ENCODE assay signal across 22 cellular contexts in the genomic region with DNA sequence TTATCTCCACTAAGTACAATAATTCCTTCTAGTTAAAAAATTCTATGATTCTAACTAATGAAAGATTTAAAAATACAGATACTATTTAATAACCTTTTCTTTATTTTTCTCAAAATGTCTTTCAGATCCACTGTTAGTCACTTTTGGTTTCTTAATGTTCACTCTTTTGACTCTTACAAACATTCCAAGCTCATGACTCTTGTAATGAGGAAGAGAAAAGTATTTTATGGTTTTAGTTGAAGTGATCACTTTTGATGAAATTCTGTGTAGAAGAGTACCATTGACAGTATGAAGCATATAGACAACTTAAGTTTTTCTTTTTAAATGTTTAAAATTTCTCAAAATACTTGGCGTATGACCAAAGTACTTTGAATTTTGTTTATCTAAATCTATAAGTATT. TPM values are rescaled to one million over a fixed set of nuclear protein-coding genes. Genes with fewer than 3 reads are reported as not detected.
DNase-seq lines count a peak whose midpoint lies in the region; ATAC-seq, FAIRE-seq and TF ChIP-seq lines count a peak whose summit lies in the region.
"Had no signal": no experiment of that assay in that cellular context is flagged by ENCODE, and none has a peak within 500 bp of the region (broad histone marks: within the 10 kb centered on the region; RNA-seq: fewer than 3 reads in every experiment).

No MANE protein-coding gene starts in this region.

- H4K20me1 ChIP-seq in HepG2 (ENCODE audit: insufficient read depth, low read length) = no peaks in the 10 kb centered on the region

- TSS peak; percentile 25 for BruUV-seq in HepG2 (replicated peaks; lab: Mats Ljungman, UMichigan)

- no peak overlapping the region for H2AFZ ChIP-seq in HepG2 (ENCODE audit: low read length)

- 97% methylated on average over 1 of the region's 1 CpG for WGBS in HepG2 (ENCODE audit: low lambda C conversion rate)
- WGBS in right lobe of liver (ENCODE audit: insufficient coverage, low coverage, low lambda C conversion rate, missing lambda C conversion rate) = 91% methylated on average over 1 of the region's 1 CpG
- WGBS in stomach, 5 donors = 92 to 100% (median 96%) methylated on average over 1 of the region's 1 CpG
- 92 to 100% methylated on average over 1 of the region's 1 CpG for WGBS in esophagus squamous epithelium, 2 donors

- TF ChIP-seq RAD21 in HepG2 (CRISPR knock-in tag; IDR thresholded peaks at IDR 0.05) = no peak

- TF ChIP-seq POLR2A in HepG2 (IDR thresholded peaks at IDR 0.05; ENCODE audit: insufficient read depth in 1 of 2, low read depth in 2 of 2, low read length in 2 of 2) (no peak), right lobe of liver (IDR thresholded peaks at IDR 0.05) (no peak), stomach (IDR thresholded peaks at IDR 0.05) (no peak), esophagus squamous epithelium (IDR thresholded peaks at IDR 0.05) (no peak)

- no peaks in the 10 kb centered on the region for H3K4me1 ChIP-seq in HepG2 (ENCODE audit: insufficient read depth, low read length)
- no peaks in the 10 kb centered on the region for H3K4me1 ChIP-seq in right lobe of liver
- H3K4me1 ChIP-seq in stomach = no peaks in the 10 kb centered on the region
- H3K4me1 ChIP-seq in esophagus squamous epithelium = no peaks in the 10 kb centered on the region
- H3K4me1 ChIP-seq: upper lobe of left lung had no signal

- CTCF ChIA-PET in HepG2 (lab: Yijun Ruan, JAX; ENCODE audit: low intra/inter-chr PET ratio, low total read pairs) = no interaction called here

- H3K27ac ChIP-seq in HepG2 (ENCODE audit: extremely low read length, insufficient read depth, low read length) = no peak overlapping the region
- no peak overlapping the region for H3K27ac ChIP-seq in right lobe of liver
- H3K27ac ChIP-seq in brain microvascular endothelial cell = peak overlapping the region; percentile 25
- H3K27ac ChIP-seq in stomach = no peak overlapping the region
- no peak overlapping the region for H3K27ac ChIP-seq in esophagus squamous epithelium
- H3K27ac ChIP-seq: adrenal gland, C4-2B, epithelial cell of prostate, upper lobe of left lung had no signal

- H3K79me2 ChIP-seq in HepG2 (ENCODE audit: insufficient read depth, low read length) = no peaks in the 10 kb centered on the region

- H3K4me2 ChIP-seq in HepG2 (ENCODE audit: low read depth, low read length) = no peak overlapping the region

- TF ChIP-seq CTCF in HepG2 (CRISPR knock-in tag; IDR thresholded peaks at IDR 0.05) = no peak
- TF ChIP-seq CTCF in right lobe of liver (IDR thresholded peaks at IDR 0.05) = no peak
- no peak for TF ChIP-seq CTCF in brain microvascular endothelial cell (IDR thresholded peaks at IDR 0.05; ENCODE audit: low read depth, low read length, missing control alignments)
- no peak for TF ChIP-seq CTCF in stomach (IDR thresholded peaks at IDR 0.05)
- no peak for TF ChIP-seq CTCF in esophagus squamous epithelium (IDR thresholded peaks at IDR 0.05)

- H3K9me3 ChIP-seq in HepG2 (ENCODE audit: low read length) (no peaks in the 10 kb centered on the region), right lobe of liver (no peaks in the 10 kb centered on the region), stomach (no peaks in the 10 kb centered on the region), esophagus squamous epithelium (no peaks in the 10 kb centered on the region)
- H3K9me3 ChIP-seq: adrenal gland, upper lobe of left lung had no signal

- FAIRE-seq in HepG2 (lab: Jason Lieb, UNC) = no peak
- FAIRE-seq in frontal cortex (lab: Jason Lieb, UNC) = peak; percentile 23

- no peak for DNase-seq in HepG2 (ENCODE audit: low spot score)
- no peak for DNase-seq in right lobe of liver
- DNase-seq in brain microvascular endothelial cell = no peak
- DNase-seq in frontal cortex (ENCODE audit: low spot score in 2 of 2) = no peak
- no peak for DNase-seq in stomach
- no peak for DNase-seq in esophagus squamous epithelium (lab: John Stamatoyannopoulos, UW)
- DNase-seq in activated T-cell treated with anti-CD3 and anti-CD28 coated beads, Interleukin-2, amount 50 U/mL, for 48 hours = no peak
- DNase-seq: 8988T; activated CD4-positive, CD25-positive, alpha-beta regulatory T cell; adrenal gland; cortex of kidney; DMS153; NCI-H1048; posterior cingulate gyrus; RPMI8226; stimulated activated CD4-positive, alpha-beta T cell treated with anti-CD3 and anti-CD28 coated beads, Interleukin-12 subunit alpha, Interleukin-12 subunit beta, amount 100 ng/mL, for 4 hours; stimulated activated naive B cell treated with anti-CD40 and anti-IgM and Interleukin-4, amounts not matched to agents 10 μg/mL and 1 μg/mL and 100 μg/mL, for 72 hours; upper lobe of left lung had no signal

- intact Hi-C loops in HepG2 (cut with micrococcal nuclease; ENCODE audit: unreplicated experiment) = loop anchor here (5.0 kb wide), 2 partner anchors 75 to 100 kb away; a partner anchor contains a TSS
- intact Hi-C loops in right lobe of liver (cut with DNase I) = no loop called here
- intact Hi-C loops in stomach (cut with DNase I; ENCODE audit: low total_unique reads) = no loop called here
- intact Hi-C loops in esophagus squamous epithelium (cut with DNase I) = no loop called here

- H3K9ac ChIP-seq in HepG2 (ENCODE audit: insufficient read depth, low read depth, low read length) = no peak overlapping the region

- H3K27me3 ChIP-seq in HepG2 (ENCODE audit: control insufficient read depth in 1 of 2, insufficient read depth in 2 of 2, low read length in 2 of 2) (no peaks in the 10 kb centered on the region; a peak in 1 of 5 replicates), right lobe of liver (no peaks in the 10 kb centered on the region), brain microvascular endothelial cell (replicated peaks) (no peaks in the 10 kb centered on the region), stomach (no peaks in the 10 kb centered on the region), esophagus squamous epithelium (no peaks in the 10 kb centered on the region)
- H3K27me3 ChIP-seq: adrenal gland, upper lobe of left lung had no signal

- in situ Hi-C loops in HepG2 (cut with HindIII; ENCODE audit: extremely low pct_ligation_motif_present, low pct_unique_long_range_greater_than_20kb) = no loop called here
- in situ Hi-C loops in brain microvascular endothelial cell (cut with HindIII; ENCODE audit: low pct_ligation_motif_present, low sequenced_read_pairs) = no loop called here

- H3K36me3 ChIP-seq in HepG2 (replicated peaks in 1 of 2; ENCODE audit: control insufficient read depth in 1 of 2, insufficient read depth in 2 of 2, low read length in 2 of 2) = peaks cover 10 to 50% of the 10 kb centered on the region in 2 experiments; a peak in 4 of 5 replicates
- peaks cover 0 to 66% (median 33%) of the 10 kb centered on the region in 4 donors for H3K36me3 ChIP-seq in right lobe of liver
- peaks cover 28% of the 10 kb centered on the region for H3K36me3 ChIP-seq in brain microvascular endothelial cell (replicated peaks)
- H3K36me3 ChIP-seq in stomach = peaks cover 36 to 92% (median 89%) of the 10 kb centered on the region in 4 donors
- H3K36me3 ChIP-seq in esophagus squamous epithelium = peaks cover 0 to 92% (median 22%) of the 10 kb centered on the region in 3 donors

- POLR2A ChIA-PET in HepG2 (lab: Yijun Ruan, JAX) = no interaction called here

- TF ChIP-seq EP300 in HepG2 (IDR thresholded peaks at IDR 0.05; ENCODE audit: low read depth in 2 of 2, low read length in 2 of 2) (no peak), HepG2 (CRISPR knock-in tag; IDR thresholded peaks at IDR 0.05; ENCODE audit: borderline replicate concordance) (no peak), stomach (IDR thresholded peaks at IDR 0.05) (no peak)

- ATAC-seq in HepG2 (no peak), right lobe of liver (no peak), HG03095 (IDR thresholded peaks at IDR 0.05; ENCODE audit: unreplicated experiment) (no peak)
- ATAC-seq: activated T-helper 17 cell treated with anti-CD3 and anti-CD28 coated beads, Interleukin-2, amount 50 U/mL, for 72 hours; stimulated activated naive B cell treated with anti-CD40 and anti-IgM and Interleukin-4, amounts not matched to agents 10 μg/mL and 1 μg/mL and 100 μg/mL, for 72 hours had no signal

- H3K4me3 ChIP-seq in HepG2 (replicated peaks in 1 of 3; ENCODE audit: insufficient read depth in 1 of 3, low read depth in 2 of 3, low read length in 3 of 3) (no peak overlapping the region), right lobe of liver (no peak overlapping the region), brain microvascular endothelial cell (ENCODE audit: low read depth, low read length) (no peak overlapping the region), stomach (no peak overlapping the region), esophagus squamous epithelium (no peak overlapping the region)
- H3K4me3 ChIP-seq: adrenal gland, upper lobe of left lung had no signal

TF ChIP-seq in HepG2, 621 proteins besides CTCF, POLR2A, EP300 and RAD21 (continues in another document):
- no peak for TF ChIP-seq TMF1 (CRISPR knock-in tag; IDR thresholded peaks at IDR 0.05; ENCODE audit: low read depth)
- TF ChIP-seq SALL2 (CRISPR knock-in tag; IDR thresholded peaks at IDR 0.05) = no peak

RNA-seq across cellular contexts. Expression of a gene that starts 27.8 kb away (rescaled TPM):
- total RNA-seq in HepG2 (2016; rRNA removed; fragmentation: Illumina TruSeq; extraction: Trizol) (47.5 and 47.8 TPM in 2 replicates), right lobe of liver (10 to 100 TPM; 18.9 to 66.3 (median 36.8) TPM), frontal cortex (43.6 TPM), stomach (100 to 1,000 TPM in 3 of 5 donors, 10 to 100 TPM in 2; 27.2 to 442 (median 101) TPM), esophagus squamous epithelium (10 to 100 TPM; 16.5 to 26.3 (median 21.5) TPM)
- total RNA-seq in HepG2 (2016; cell fraction: cytosol; rRNA removed; fragmentation: Illumina TruSeq; extraction: Trizol; ENCODE audit: low read depth) = 17.3 and 20.1 TPM in 2 replicates
- 44.5 and 51.8 TPM in 2 replicates for total RNA-seq in HepG2 (2016; cell fraction: insoluble cytoplasmic fraction; rRNA removed; fragmentation: Illumina TruSeq; extraction: Trizol)
- total RNA-seq in HepG2 (2016; cell fraction: membrane; rRNA removed; fragmentation: Illumina TruSeq; extraction: Trizol) = 19.7 and 24.1 TPM in 2 replicates
- 55.8 and 65.6 TPM in 2 replicates for total RNA-seq in HepG2 (2016; cell fraction: nucleus; rRNA removed; fragmentation: Illumina TruSeq; extraction: Trizol)
- polyA plus RNA-seq in HepG2 (2011; rRNA removed) (32.8 and 37.8 TPM in 2 replicates), stomach (10 to 100 TPM; 10.4 to 11.0 (median 10.7) TPM)
- 20.8 and 21.9 TPM in 2 replicates for polyA plus RNA-seq in HepG2 (2011; cell fraction: cytosol; rRNA removed)
- polyA plus RNA-seq in HepG2 (2011; cell fraction: nucleus; rRNA removed) = 65.3 and 69.9 TPM in 2 replicates
- polyA plus RNA-seq in HepG2 (2012) = 20.1 and 22.7 TPM in 2 replicates
- 15.4 and 15.5 TPM in 2 replicates for polyA plus RNA-seq in HepG2 (2016; cell fraction: cytosol; fragmentation: Illumina TruSeq; extraction: Trizol; ENCODE audit: low read depth)
- polyA plus RNA-seq in HepG2 (2016; cell fraction: insoluble cytoplasmic fraction; fragmentation: Illumina TruSeq; extraction: Trizol; ENCODE audit: low read depth) = 33.1 and 38.8 TPM in 2 replicates
- polyA plus RNA-seq in HepG2 (2016; cell fraction: membrane; fragmentation: Illumina TruSeq; extraction: Trizol; ENCODE audit: low read depth) = 11.9 and 12.6 TPM in 2 replicates
- polyA plus RNA-seq in HepG2 (2016; cell fraction: nucleus; fragmentation: Illumina TruSeq; extraction: Trizol; ENCODE audit: insufficient read depth, low read depth) = 54.6 and 64.4 TPM in 2 replicates
- 9.0 and 51.6 TPM in 2 replicates for polyA minus RNA-seq in HepG2 (2011; rRNA and poly(A)+ RNA removed; ENCODE audit: low replicate concordance)
- 18.4 and 20.6 TPM in 2 replicates for polyA minus RNA-seq in HepG2 (2011; cell fraction: cytosol; rRNA and poly(A)+ RNA removed)
- 168 and 170 TPM in 2 replicates for polyA minus RNA-seq in HepG2 (2011; cell fraction: nucleus; rRNA and poly(A)+ RNA removed)
